17 cellular contexts compared by ENCODE assay signal in genomic region chr9:128053560-128053959, GRCh38. TPM values are rescaled to one million over a fixed set of nuclear protein-coding genes. Genes with fewer than 3 reads are reported as not detected.
DNase-seq lines count a peak whose midpoint lies in the region; ATAC-seq and TF ChIP-seq lines count a peak whose summit lies in the region.
"Had no signal": no experiment of that assay in that cellular context is flagged by ENCODE, and none has a peak within 500 bp of the region (broad histone marks: within the 10 kb centered on the region; RNA-seq: fewer than 3 reads in every experiment).

No MANE protein-coding gene starts in this region.

- H3K27me3 ChIP-seq in esophagus squamous epithelium, result no peaks in the 10 kb centered on the region
- H3K27me3 ChIP-seq in naive thymus-derived CD4-positive, alpha-beta T cell (ENCODE audit: control insufficient read depth in 2 of 2, insufficient read depth in 2 of 2, low read length in 2 of 2), result no peaks in the 10 kb centered on the region
- no peaks in the 10 kb centered on the region for H3K27me3 ChIP-seq in uterus

- H3K9me3 ChIP-seq in esophagus squamous epithelium (no peaks in the 10 kb centered on the region), uterus (no peaks in the 10 kb centered on the region)
- H3K9me3 ChIP-seq in naive thymus-derived CD4-positive, alpha-beta T cell (ENCODE audit: control insufficient read depth in 2 of 3, low read length in 3 of 3), result no peaks in the 10 kb centered on the region

- no peak overlapping the region for H3K4me3 Mint-ChIP-seq in naive thymus-derived CD4-positive, alpha-beta T cell
- H3K4me3 Mint-ChIP-seq: B cell; stimulated activated naive CD8-positive, alpha-beta T cell treated with anti-CD3 and anti-CD28 coated beads, Interleukin-15, amount 100 ng/mL, for 72 hours had no signal

- 72 to 74% methylated on average over 11 of the region's 11 CpGs for WGBS in esophagus squamous epithelium, 2 donors

- H3K27ac ChIP-seq in esophagus squamous epithelium, result peak overlapping the region in 3 of 4 donors; percentile 68 to 93 (median 89)
- H3K27ac ChIP-seq in naive thymus-derived CD4-positive, alpha-beta T cell (ENCODE audit: low read depth, low read length), result no peak overlapping the region
- H3K27ac ChIP-seq in uterus, result peak overlapping the region; percentile 87 to 90
- H3K27ac ChIP-seq: RWPE1 had no signal

- no peak for TF ChIP-seq CTCF in esophagus squamous epithelium (IDR thresholded peaks at IDR 0.05)
- no peak for TF ChIP-seq CTCF in uterus (IDR thresholded peaks at IDR 0.05)
- no peak for TF ChIP-seq CTCF in GM10248 (IDR thresholded peaks at IDR 0.05; ENCODE audit: control extremely low read depth, extremely low read depth, low read depth, missing control alignments)

- H3K4me1 Mint-ChIP-seq in naive thymus-derived CD4-positive, alpha-beta T cell, result peaks cover 0 to 9% (median 3%) of the 10 kb centered on the region in 7 donors
- H3K4me1 Mint-ChIP-seq: stimulated activated naive CD8-positive, alpha-beta T cell treated with anti-CD3 and anti-CD28 coated beads, Interleukin-15, amount 100 ng/mL, for 72 hours had no signal

- DNase-seq in NOMO-1 (lab: John Stamatoyannopoulos, UW; ENCODE audit: unreplicated experiment in 2 of 2), result peak; percentile 95 to 97
- no peak for DNase-seq in esophagus squamous epithelium (lab: John Stamatoyannopoulos, UW)
- DNase-seq in naive thymus-derived CD4-positive, alpha-beta T cell, result no peak
- no peak for DNase-seq in uterus
- DNase-seq in central memory CD4-positive, alpha-beta T cell, result no peak
- DNase-seq in NCI-H1092 (lab: John Stamatoyannopoulos, UW), result no peak
- DNase-seq in GM10248 (ENCODE audit: extremely low spot score), result no peak
- DNase-seq: activated CD8-positive, alpha-beta memory T cell treated with anti-CD3 and anti-CD28 coated beads, Interleukin-2, amount 50 U/mL, for 48 hours; activated naive CD4-positive, alpha-beta T cell treated with anti-CD3 and anti-CD28 coated beads, Interleukin-2, amount 50 U/mL, for 16 hours; DMS 273 treated with DMSO at 0.1 percent for 48 hours; left colon; NCI-H2029; NCI-H526 treated with DMSO at 0.1 percent for 48 hours; stimulated activated naive CD8-positive, alpha-beta T cell treated with anti-CD3 and anti-CD28 coated beads, Interleukin-15, amount 100 ng/mL, for 72 hours; T-helper 2 cell had no signal

- ATAC-seq in naive thymus-derived CD4-positive, alpha-beta T cell, result peak; percentile 87
- ATAC-seq: left colon; stimulated activated naive CD8-positive, alpha-beta T cell treated with anti-CD3 and anti-CD28 coated beads, Interleukin-15, amount 100 ng/mL, for 72 hours had no signal

- H3K36me3 ChIP-seq in esophagus squamous epithelium (no peaks in the 10 kb centered on the region), uterus (no peaks in the 10 kb centered on the region)
- no peaks in the 10 kb centered on the region for H3K36me3 ChIP-seq in naive thymus-derived CD4-positive, alpha-beta T cell (ENCODE audit: control insufficient read depth in 2 of 3, insufficient read depth in 3 of 3, low read length in 3 of 3)

- H3K27ac Mint-ChIP-seq in naive thymus-derived CD4-positive, alpha-beta T cell, result peak overlapping the region in 1 of 9 donors; percentile 26
- H3K27ac Mint-ChIP-seq: B cell had no signal

- peaks cover 21 to 79% (median 37%) of the 10 kb centered on the region in 3 donors for H3K4me1 ChIP-seq in esophagus squamous epithelium
- H3K4me1 ChIP-seq in naive thymus-derived CD4-positive, alpha-beta T cell (ENCODE audit: control insufficient read depth in 2 of 2, insufficient read depth in 2 of 2, low read length in 2 of 2), result no peaks in the 10 kb centered on the region
- peaks cover 0 to 12% of the 10 kb centered on the region in 2 donors for H3K4me1 ChIP-seq in uterus

- no peaks in the 10 kb centered on the region for H3K36me3 Mint-ChIP-seq in naive thymus-derived CD4-positive, alpha-beta T cell

- CTCF ChIA-PET in naive thymus-derived CD4-positive, alpha-beta T cell (lab: Charles Lee), result interaction anchor here (0.6 kb wide), 1 partner anchor 197 kb away, joined by 3 read pairs; no protein-coding TSS in a partner anchor
- CTCF ChIA-PET in GM10248 (lab: Yijun Ruan, JAX), result no interaction called here

- H3K9me3 Mint-ChIP-seq in naive thymus-derived CD4-positive, alpha-beta T cell, result peaks cover 0 to 2% (median 0%) of the 10 kb centered on the region in 11 donors
- H3K9me3 Mint-ChIP-seq: stimulated activated naive CD8-positive, alpha-beta T cell treated with anti-CD3 and anti-CD28 coated beads, Interleukin-15, amount 100 ng/mL, for 72 hours had no signal

- TF ChIP-seq POLR2A in esophagus squamous epithelium (IDR thresholded peaks at IDR 0.05), result no peak
- no peak for TF ChIP-seq POLR2A in uterus (IDR thresholded peaks at IDR 0.05)

- peaks cover 0 to 10% (median 0%) of the 10 kb centered on the region in 5 donors for H3K27me3 Mint-ChIP-seq in naive thymus-derived CD4-positive, alpha-beta T cell
- H3K27me3 Mint-ChIP-seq: B cell; stimulated activated naive CD8-positive, alpha-beta T cell treated with anti-CD3 and anti-CD28 coated beads, Interleukin-15, amount 100 ng/mL, for 72 hours had no signal

- intact Hi-C loops in esophagus squamous epithelium (cut with DNase I), result no loop called here
- intact Hi-C loops in naive thymus-derived CD4-positive, alpha-beta T cell (cut with micrococcal nuclease), result no loop called here
- intact Hi-C loops in uterus (cut with DNase I; ENCODE audit: low total_unique reads), result no loop called here

- POLR2A ChIA-PET in naive thymus-derived CD4-positive, alpha-beta T cell (lab: Charles Lee), result no interaction called here
- POLR2A ChIA-PET in GM10248 (lab: Yijun Ruan, JAX), result interaction anchor here (0.7 kb wide), 1 partner anchor 565 kb away, joined by 5 read pairs; no protein-coding TSS in a partner anchor

- no peak overlapping the region for H3K4me3 ChIP-seq in esophagus squamous epithelium
- H3K4me3 ChIP-seq in naive thymus-derived CD4-positive, alpha-beta T cell (ENCODE audit: low read length), result no peak overlapping the region
- no peak overlapping the region for H3K4me3 ChIP-seq in uterus

RNA-seq across cellular contexts. Expression of gene NAIF1, which starts 13.6 kb away (rescaled TPM):
- total RNA-seq in esophagus squamous epithelium (1 to 10 TPM; 6.3 to 8.8 (median 7.8) TPM), uterus (10 to 100 TPM in 2 of 4 donors, 1 to 10 TPM in 2; 3.8 to 27.4 (median 10.6) TPM)
- total RNA-seq in naive thymus-derived CD4-positive, alpha-beta T cell, result 10 to 100 TPM; 10.7 to 13.3 (median 11.8) TPM
- 10 to 100 TPM in 1 of 2 donors, 1 to 10 TPM in 1; 8.6 to 14.8 TPM for polyA plus RNA-seq in naive thymus-derived CD4-positive, alpha-beta T cell

RNA-seq across cellular contexts. Expression of gene SLC25A25, which starts 14.5 kb away (rescaled TPM):
- total RNA-seq in esophagus squamous epithelium (10 to 100 TPM; 15.8 to 37.9 (median 24.1) TPM), uterus (10 to 100 TPM; 14.3 to 49.7 (median 49.0) TPM)
- total RNA-seq in naive thymus-derived CD4-positive, alpha-beta T cell, result 10 to 100 TPM; 12.4 to 26.3 (median 15.1) TPM
- 10 to 100 TPM in 1 of 2 donors, 1 to 10 TPM in 1; 8.4 to 14.7 TPM for polyA plus RNA-seq in naive thymus-derived CD4-positive, alpha-beta T cell

Comparison
In these comparisons a context has a peak if more than half of its experiments do, and no peak if none do; other contexts are left out.
1. DNase-seq: peak in NOMO-1 (2 of 2); none in esophagus squamous epithelium (single experiment), naive thymus-derived CD4-positive, alpha-beta T cell (0 of 9), uterus (0 of 2), central memory CD4-positive, alpha-beta T cell (single experiment), NCI-H1092 (single experiment) and GM10248 (single experiment).